Comparison of ENCODE assay signal across 9 cellular contexts in the genomic region with DNA sequence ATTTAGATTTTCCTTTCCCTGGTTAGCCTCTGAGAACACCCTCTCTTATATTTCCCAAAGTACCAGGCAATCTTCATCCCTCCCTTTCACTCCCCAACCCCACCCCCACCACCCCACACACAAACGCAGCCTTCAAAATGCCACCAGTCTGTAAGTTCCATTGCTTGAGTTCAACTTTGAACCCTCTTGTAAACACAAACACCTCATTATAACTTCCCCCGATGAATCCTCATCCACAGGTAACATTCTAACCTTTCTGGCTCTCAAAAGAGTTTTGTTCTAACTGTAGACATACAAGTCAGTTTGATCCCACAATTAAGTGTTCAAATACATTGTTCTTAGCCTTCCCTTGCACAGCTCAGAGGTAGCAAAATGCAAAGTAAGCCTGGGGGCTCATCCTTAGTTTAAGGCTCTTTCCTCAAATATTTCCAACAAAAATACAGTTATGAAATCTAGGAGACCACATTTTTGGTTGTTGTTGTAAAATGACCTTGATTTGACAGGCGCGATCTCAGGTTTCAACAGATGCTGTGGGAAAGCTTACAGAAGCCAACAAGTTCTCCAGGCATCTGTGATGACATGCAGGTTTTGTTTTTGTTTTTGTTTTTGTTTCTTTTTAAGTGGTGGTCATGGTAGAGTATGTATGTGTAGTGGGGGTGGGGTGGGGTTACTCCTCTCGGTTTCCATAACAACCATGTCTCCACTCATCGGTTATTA.
DNase-seq lines count a peak whose midpoint lies in the region; ATAC-seq and TF ChIP-seq lines count a peak whose summit lies in the region.
"Had no signal": no experiment of that assay in that cellular context is flagged by ENCODE, and none has a peak within 500 bp of the region (broad histone marks: within the 10 kb centered on the region; RNA-seq: fewer than 3 reads in every experiment).

No MANE protein-coding gene starts in this region.

- peak overlapping the region; percentile 86 for H3K4me3 ChIP-seq in ACC112 (ENCODE audit: low read depth, low read length)
- H3K4me3 ChIP-seq in skeletal muscle tissue (ENCODE audit: low read length in 3 of 3), result peak overlapping the region; percentile 10 to 90 (median 30)
- no peak overlapping the region for H3K4me3 ChIP-seq in uterus

- no peak for TF ChIP-seq POLR2A in uterus (IDR thresholded peaks at IDR 0.05)

- CTCF ChIA-PET in T-cell (lab: Charles Lee), result no interaction called here

- peak overlapping the region; percentile 90 to 93 (median 92) for H3K4me3 Mint-ChIP-seq in T-cell

- H3K27ac Mint-ChIP-seq in T-cell, result peak overlapping the region; percentile 92 to 95

- H3K79me2 ChIP-seq in ACC112 (ENCODE audit: control insufficient read depth, insufficient read depth, low read length, unreplicated experiment), result peaks cover 39% of the 10 kb centered on the region

- TF ChIP-seq CTCF in uterus (IDR thresholded peaks at IDR 0.05), result no peak

- no peaks in the 10 kb centered on the region for H3K36me3 ChIP-seq in ACC112 (ENCODE audit: insufficient read depth, low read length)
- no peaks in the 10 kb centered on the region for H3K36me3 ChIP-seq in skeletal muscle tissue (ENCODE audit: control insufficient read depth in 3 of 3, insufficient read depth in 3 of 3, low read length in 3 of 3)
- no peaks in the 10 kb centered on the region for H3K36me3 ChIP-seq in uterus

- no peaks in the 10 kb centered on the region for H3K27me3 Mint-ChIP-seq in T-cell

- H3K9me3 Mint-ChIP-seq in T-cell, result no peaks in the 10 kb centered on the region

- peaks cover 75 to 86% (median 80%) of the 10 kb centered on the region in 3 donors for H3K4me1 Mint-ChIP-seq in T-cell

- intact Hi-C loops in uterus (cut with DNase I; ENCODE audit: low total_unique reads), result loop anchor here (10.0 kb wide), 1 partner anchor 182 kb away; no protein-coding TSS in a partner anchor

- POLR2A ChIA-PET in T-cell (lab: Charles Lee), result no interaction called here

- H3K36me3 Mint-ChIP-seq in T-cell, result peaks cover 8% of the 10 kb centered on the region

- H3K4me1 ChIP-seq in ACC112 (ENCODE audit: control insufficient read depth, insufficient read depth, low read length, unreplicated experiment), result peaks cover 29% of the 10 kb centered on the region
- H3K4me1 ChIP-seq in skeletal muscle tissue (ENCODE audit: control insufficient read depth in 3 of 3, insufficient read depth in 3 of 3, low read length in 3 of 3), result peaks cover 17 to 22% (median 17%) of the 10 kb centered on the region in 3 donors
- H3K4me1 ChIP-seq in uterus, result no peaks in the 10 kb centered on the region

- DNase-seq in T-cell, result peak in 29 of 34 experiments; percentile 15 to 74 (median 50)
- DNase-seq in fibroblast of peridontal ligament (ENCODE audit: extremely low read depth), result peak; percentile 43
- DNase-seq in COLO668 (lab: John Stamatoyannopoulos, UW; ENCODE audit: unreplicated experiment), result no peak
- DNase-seq in uterus, result no peak

- H3K9me3 ChIP-seq in skeletal muscle tissue (ENCODE audit: control insufficient read depth in 3 of 3, low read length in 3 of 3), result no peaks in the 10 kb centered on the region
- no peaks in the 10 kb centered on the region for H3K9me3 ChIP-seq in uterus

- H3K27me3 ChIP-seq in ACC112 (ENCODE audit: insufficient read depth, low read length) (no peaks in the 10 kb centered on the region), skeletal muscle tissue (ENCODE audit: control insufficient read depth in 3 of 3, insufficient read depth in 3 of 3, low read length in 3 of 3) (no peaks in the 10 kb centered on the region), uterus (no peaks in the 10 kb centered on the region)

- H3K27ac ChIP-seq in ACC112 (ENCODE audit: low read depth, low read length) (peak overlapping the region; percentile 67), skeletal muscle tissue (ENCODE audit: low read depth, low read length) (peak overlapping the region; percentile 80), uterus (no peak overlapping the region)

- peak overlapping the region; percentile 4 to 82 (median 16) for H3K9ac ChIP-seq in skeletal muscle tissue (ENCODE audit: low read depth in 1 of 3, low read length in 3 of 3)

- ATAC-seq in GM18498 (IDR thresholded peaks at IDR 0.05; ENCODE audit: unreplicated experiment), result peak; percentile 43
- peak; percentile 37 for ATAC-seq in HG02870 (IDR thresholded peaks at IDR 0.05; ENCODE audit: unreplicated experiment)
- ATAC-seq in T-cell (replicated peaks in 1 of 4), result peak in 1 of 4 experiments; percentile 53
- ATAC-seq: HCT116 had no signal

- no peak overlapping the region for H2AFZ ChIP-seq in ACC112 (ENCODE audit: low read length, unreplicated experiment)

Comparison
In these comparisons a context has a peak if more than half of its experiments do, and no peak if none do; other contexts are left out.
1. H3K27ac ChIP-seq: peak in ACC112 (single experiment) and skeletal muscle tissue (single experiment); none in uterus (0 of 2).
2. H3K4me3 ChIP-seq: peak in ACC112 (single experiment) and skeletal muscle tissue (3 of 3); none in uterus (0 of 2).
3. DNase-seq: peak in T-cell (29 of 34) and fibroblast of peridontal ligament (single experiment); none in COLO668 (single experiment) and uterus (0 of 2).